11 cellular contexts compared by ENCODE assay signal in the genomic region with DNA sequence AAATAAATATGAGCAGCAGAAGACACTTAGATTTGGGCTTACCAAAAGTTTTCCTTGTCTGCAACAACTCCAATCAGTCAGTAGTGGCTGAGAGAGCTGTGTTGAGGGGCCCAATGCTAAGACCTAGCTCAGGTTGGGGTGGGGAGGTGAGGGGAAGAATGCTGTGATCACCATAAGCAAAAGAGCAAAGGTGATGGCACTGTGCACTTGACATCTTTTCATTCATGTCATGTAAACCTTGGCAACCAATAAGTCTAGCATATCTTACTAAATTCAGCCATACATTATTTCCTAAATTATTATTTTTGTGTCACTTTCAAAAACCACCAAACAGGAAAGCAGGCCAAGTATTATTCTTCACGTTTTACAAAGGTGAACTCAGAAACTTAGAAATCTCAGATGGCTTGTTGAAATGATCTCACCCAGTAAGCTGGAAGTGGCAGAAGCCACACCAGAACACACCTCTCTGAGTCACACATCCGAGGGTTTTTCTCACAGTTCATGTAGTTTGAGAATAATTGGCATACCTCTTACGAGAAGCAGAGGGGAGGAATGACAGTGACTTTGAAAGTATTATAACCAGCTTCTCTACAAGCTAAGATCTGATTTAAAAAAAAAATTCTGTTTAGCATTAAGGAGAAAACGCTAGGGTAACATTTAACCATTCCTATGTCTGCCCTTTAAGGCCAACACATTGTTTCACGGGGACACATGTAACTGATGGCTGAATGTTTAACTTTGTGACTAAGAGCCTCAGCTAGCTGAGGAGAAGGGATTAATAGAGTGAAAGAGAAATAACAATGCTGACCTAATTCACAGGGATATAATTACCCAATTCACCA. TPM values are rescaled to one million over a fixed set of nuclear protein-coding genes. Genes with fewer than 3 reads are reported as not detected.
DNase-seq lines count a peak whose midpoint lies in the region; ATAC-seq and TF ChIP-seq lines count a peak whose summit lies in the region.
"Had no signal": no experiment of that assay in that cellular context is flagged by ENCODE, and none has a peak within 500 bp of the region (broad histone marks: within the 10 kb centered on the region; RNA-seq: fewer than 3 reads in every experiment).

No MANE protein-coding gene starts in this region.

- no peak for TF ChIP-seq CTCF in coronary artery (IDR thresholded peaks at IDR 0.05)

- H3K4me3 ChIP-seq in coronary artery, result no peak overlapping the region

- ATAC-seq in GM18511 (IDR thresholded peaks at IDR 0.05; ENCODE audit: unreplicated experiment), result peak; percentile 63
- no peak for ATAC-seq in HG02678 (IDR thresholded peaks at IDR 0.05; ENCODE audit: unreplicated experiment)

- DNase-seq in A172 (ENCODE audit: low spot score), result peak; percentile 52
- peak; percentile 48 for DNase-seq in SW480 (ENCODE audit: low spot score)
- DNase-seq in iris pigment epithelial cell (ENCODE audit: low read depth), result peak; percentile 37
- DNase-seq in coronary artery (ENCODE audit: low spot score), result no peak
- no peak for DNase-seq in NOMO-1 treated with dmso at 0.1 percent for 144 hours (lab: John Stamatoyannopoulos, UW; ENCODE audit: unreplicated experiment)
- DNase-seq in ecto neural progenitor cell (ENCODE audit: low spot score), result no peak
- DNase-seq: activated naive CD4-positive, alpha-beta T cell treated with anti-CD3 and anti-CD28 coated beads, Interleukin-2, amount 50 U/mL, for 16 hours; NCI-H510A had no signal

- H3K27ac ChIP-seq in coronary artery, result no peak overlapping the region
- H3K27ac ChIP-seq: C4-2B had no signal

RNA-seq across cellular contexts. Expression of a gene that starts 43.3 kb away (rescaled TPM):
- 0.10 and 0.14 TPM in 2 replicates for total RNA-seq in A172 (2014; rRNA removed; shearing (Covaris generic))

Comparison
In these comparisons a context has a peak if more than half of its experiments do, and no peak if none do; other contexts are left out.
1. DNase-seq: peak in A172 (single experiment), SW480 (single experiment) and iris pigment epithelial cell (single experiment); none in coronary artery (single experiment), NOMO-1 treated with dmso at 0.1 percent for 144 hours (single experiment) and ecto neural progenitor cell (single experiment).